Comparison of ENCODE assay signal across 1 cellular context in the genomic region with DNA sequence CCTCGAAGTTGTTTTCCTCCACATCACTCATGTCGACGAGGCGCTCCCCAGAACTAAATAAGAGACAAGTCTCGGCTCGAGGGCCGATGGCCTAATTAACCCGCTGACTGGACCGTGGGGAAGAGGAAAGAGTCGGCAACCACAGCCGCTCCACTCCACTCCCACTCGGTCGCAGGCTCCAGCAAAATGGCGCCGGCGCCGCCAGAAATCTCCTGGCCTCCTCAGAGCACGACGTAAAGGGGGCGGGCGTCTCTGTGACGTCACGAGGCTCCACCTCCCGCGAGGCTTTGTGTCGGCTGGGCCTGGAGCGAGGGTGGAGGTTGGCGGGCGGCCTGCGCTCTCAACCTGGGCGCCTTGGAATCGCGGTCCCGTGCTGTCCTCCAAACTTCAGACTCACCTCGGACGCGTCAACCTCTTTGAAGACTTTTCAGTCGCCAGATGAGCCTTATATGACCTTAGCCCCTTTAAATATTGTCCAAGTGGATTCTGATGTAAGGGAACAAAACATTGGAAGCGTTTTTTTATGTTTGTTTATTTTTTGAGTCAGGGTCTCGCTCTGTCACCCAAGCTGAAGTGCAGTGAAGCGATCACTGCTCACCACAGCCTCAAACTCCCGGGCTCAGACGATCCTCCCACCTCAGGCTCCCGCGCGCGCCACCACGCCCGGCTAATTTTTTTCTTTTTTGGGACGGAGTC.
A peak's percentile ranks its signal among the peaks of the same experiment; 100 is the strongest.
TF ChIP-seq lines count a peak whose summit lies in the region.

A gene (minus strand): TSS at position 188 of the 696 bp plus-strand sequence. CDS start 157 bp downstream, at position 31.

TF ChIP-seq in K562, 482 proteins besides CTCF, POLR2A, EP300 and RAD21 (continued from another document and continues in another):
- TF ChIP-seq, protein P1, sequence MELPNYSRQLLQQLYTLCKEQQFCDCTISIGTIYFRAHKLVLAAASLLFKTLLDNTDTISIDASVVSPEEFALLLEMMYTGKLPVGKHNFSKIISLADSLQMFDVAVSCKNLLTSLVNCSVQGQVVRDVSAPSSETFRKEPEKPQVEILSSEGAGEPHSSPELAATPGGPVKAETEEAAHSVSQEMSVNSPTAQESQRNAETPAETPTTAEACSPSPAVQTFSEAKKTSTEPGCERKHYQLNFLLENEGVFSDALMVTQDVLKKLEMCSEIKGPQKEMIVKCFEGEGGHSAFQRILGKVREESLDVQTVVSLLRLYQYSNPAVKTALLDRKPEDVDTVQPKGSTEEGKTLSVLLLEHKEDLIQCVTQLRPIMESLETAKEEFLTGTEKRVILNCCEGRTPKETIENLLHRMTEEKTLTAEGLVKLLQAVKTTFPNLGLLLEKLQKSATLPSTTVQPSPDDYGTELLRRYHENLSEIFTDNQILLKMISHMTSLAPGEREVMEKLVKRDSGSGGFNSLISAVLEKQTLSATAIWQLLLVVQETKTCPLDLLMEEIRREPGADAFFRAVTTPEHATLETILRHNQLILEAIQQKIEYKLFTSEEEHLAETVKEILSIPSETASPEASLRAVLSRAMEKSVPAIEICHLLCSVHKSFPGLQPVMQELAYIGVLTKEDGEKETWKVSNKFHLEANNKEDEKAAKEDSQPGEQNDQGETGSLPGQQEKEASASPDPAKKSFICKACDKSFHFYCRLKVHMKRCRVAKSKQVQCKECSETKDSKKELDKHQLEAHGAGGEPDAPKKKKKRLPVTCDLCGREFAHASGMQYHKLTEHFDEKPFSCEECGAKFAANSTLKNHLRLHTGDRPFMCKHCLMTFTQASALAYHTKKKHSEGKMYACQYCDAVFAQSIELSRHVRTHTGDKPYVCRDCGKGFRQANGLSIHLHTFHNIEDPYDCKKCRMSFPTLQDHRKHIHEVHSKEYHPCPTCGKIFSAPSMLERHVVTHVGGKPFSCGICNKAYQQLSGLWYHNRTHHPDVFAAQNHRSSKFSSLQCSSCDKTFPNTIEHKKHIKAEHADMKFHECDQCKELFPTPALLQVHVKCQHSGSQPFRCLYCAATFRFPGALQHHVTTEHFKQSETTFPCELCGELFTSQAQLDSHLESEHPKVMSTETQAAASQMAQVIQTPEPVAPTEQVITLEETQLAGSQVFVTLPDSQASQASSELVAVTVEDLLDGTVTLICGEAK (IDR thresholded peaks at IDR 0.05): no peak
- TF ChIP-seq, protein P1 (CRISPR knock-in tag; IDR thresholded peaks at IDR 0.05): no peak
- no peak for TF ChIP-seq ETV6 (IDR thresholded peaks at IDR 0.05; ENCODE audit: borderline replicate concordance in 1 of 2, low read depth in 2 of 2, low read length in 1 of 2)
- no peak for TF ChIP-seq ETV6 (CRISPR knock-in tag; IDR thresholded peaks at IDR 0.05; ENCODE audit: borderline replicate concordance)
- TF ChIP-seq, protein P2, sequence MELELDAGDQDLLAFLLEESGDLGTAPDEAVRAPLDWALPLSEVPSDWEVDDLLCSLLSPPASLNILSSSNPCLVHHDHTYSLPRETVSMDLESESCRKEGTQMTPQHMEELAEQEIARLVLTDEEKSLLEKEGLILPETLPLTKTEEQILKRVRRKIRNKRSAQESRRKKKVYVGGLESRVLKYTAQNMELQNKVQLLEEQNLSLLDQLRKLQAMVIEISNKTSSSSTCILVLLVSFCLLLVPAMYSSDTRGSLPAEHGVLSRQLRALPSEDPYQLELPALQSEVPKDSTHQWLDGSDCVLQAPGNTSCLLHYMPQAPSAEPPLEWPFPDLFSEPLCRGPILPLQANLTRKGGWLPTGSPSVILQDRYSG (tag; conservative IDR thresholded peaks at IDR 0.05; ENCODE audit: low read depth): no peak
- TF ChIP-seq YBX1 (IDR thresholded peaks at IDR 0.05): no peak
- no peak for TF ChIP-seq ETV1 (tag; conservative IDR thresholded peaks at IDR 0.05; ENCODE audit: low read depth)
- TF ChIP-seq, protein P3, sequence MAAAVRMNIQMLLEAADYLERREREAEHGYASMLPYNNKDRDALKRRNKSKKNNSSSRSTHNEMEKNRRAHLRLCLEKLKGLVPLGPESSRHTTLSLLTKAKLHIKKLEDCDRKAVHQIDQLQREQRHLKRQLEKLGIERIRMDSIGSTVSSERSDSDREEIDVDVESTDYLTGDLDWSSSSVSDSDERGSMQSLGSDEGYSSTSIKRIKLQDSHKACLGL (CRISPR knock-in tag; IDR thresholded peaks at IDR 0.05; ENCODE audit: borderline replicate concordance, poor library complexity, severe bottlenecking): no peak
- 0 out of 2 replicates have a peak, but pooled peaks have one; percentile 38 for TF ChIP-seq RUNX1 (IDR thresholded peaks at IDR 0.05; ENCODE audit: low read depth)
- TF ChIP-seq SOX6 (IDR thresholded peaks at IDR 0.05): peak; percentile 43; the same call in 1 of the 2 replicates
- TF ChIP-seq, protein P4, sequence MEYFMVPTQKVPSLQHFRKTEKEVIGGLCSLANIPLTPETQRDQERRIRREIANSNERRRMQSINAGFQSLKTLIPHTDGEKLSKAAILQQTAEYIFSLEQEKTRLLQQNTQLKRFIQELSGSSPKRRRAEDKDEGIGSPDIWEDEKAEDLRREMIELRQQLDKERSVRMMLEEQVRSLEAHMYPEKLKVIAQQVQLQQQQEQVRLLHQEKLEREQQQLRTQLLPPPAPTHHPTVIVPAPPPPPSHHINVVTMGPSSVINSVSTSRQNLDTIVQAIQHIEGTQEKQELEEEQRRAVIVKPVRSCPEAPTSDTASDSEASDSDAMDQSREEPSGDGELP (CRISPR knock-in tag; IDR thresholded peaks at IDR 0.05; ENCODE audit: borderline replicate concordance): peak; percentile 85; the same call in 1 of the 2 replicates
- TF ChIP-seq IRF2 (CRISPR knock-in tag; IDR thresholded peaks at IDR 0.05): no peak
- no peak for TF ChIP-seq TGIF2 (CRISPR knock-in tag; IDR thresholded peaks at IDR 0.05)
- no peak for TF ChIP-seq FOS (IDR thresholded peaks at IDR 0.05; ENCODE audit: extremely low read depth, insufficient read length)
- 0 out of 2 replicates have a peak, but pooled peaks have one; percentile 52 for TF ChIP-seq ZNF24 (IDR thresholded peaks at IDR 0.05)
- TF ChIP-seq CBFA2T2 (conservative IDR thresholded peaks at IDR 0.05): no peak
- TF ChIP-seq CCAR2 (IDR thresholded peaks at IDR 0.05; ENCODE audit: low read depth, low read length): no peak
- no peak for TF ChIP-seq SETDB1 (IDR thresholded peaks at IDR 0.05; ENCODE audit: low read length)
- peak; percentile 87 for TF ChIP-seq SP1 (CRISPR knock-in tag; IDR thresholded peaks at IDR 0.05)
- TF ChIP-seq, protein P5, sequence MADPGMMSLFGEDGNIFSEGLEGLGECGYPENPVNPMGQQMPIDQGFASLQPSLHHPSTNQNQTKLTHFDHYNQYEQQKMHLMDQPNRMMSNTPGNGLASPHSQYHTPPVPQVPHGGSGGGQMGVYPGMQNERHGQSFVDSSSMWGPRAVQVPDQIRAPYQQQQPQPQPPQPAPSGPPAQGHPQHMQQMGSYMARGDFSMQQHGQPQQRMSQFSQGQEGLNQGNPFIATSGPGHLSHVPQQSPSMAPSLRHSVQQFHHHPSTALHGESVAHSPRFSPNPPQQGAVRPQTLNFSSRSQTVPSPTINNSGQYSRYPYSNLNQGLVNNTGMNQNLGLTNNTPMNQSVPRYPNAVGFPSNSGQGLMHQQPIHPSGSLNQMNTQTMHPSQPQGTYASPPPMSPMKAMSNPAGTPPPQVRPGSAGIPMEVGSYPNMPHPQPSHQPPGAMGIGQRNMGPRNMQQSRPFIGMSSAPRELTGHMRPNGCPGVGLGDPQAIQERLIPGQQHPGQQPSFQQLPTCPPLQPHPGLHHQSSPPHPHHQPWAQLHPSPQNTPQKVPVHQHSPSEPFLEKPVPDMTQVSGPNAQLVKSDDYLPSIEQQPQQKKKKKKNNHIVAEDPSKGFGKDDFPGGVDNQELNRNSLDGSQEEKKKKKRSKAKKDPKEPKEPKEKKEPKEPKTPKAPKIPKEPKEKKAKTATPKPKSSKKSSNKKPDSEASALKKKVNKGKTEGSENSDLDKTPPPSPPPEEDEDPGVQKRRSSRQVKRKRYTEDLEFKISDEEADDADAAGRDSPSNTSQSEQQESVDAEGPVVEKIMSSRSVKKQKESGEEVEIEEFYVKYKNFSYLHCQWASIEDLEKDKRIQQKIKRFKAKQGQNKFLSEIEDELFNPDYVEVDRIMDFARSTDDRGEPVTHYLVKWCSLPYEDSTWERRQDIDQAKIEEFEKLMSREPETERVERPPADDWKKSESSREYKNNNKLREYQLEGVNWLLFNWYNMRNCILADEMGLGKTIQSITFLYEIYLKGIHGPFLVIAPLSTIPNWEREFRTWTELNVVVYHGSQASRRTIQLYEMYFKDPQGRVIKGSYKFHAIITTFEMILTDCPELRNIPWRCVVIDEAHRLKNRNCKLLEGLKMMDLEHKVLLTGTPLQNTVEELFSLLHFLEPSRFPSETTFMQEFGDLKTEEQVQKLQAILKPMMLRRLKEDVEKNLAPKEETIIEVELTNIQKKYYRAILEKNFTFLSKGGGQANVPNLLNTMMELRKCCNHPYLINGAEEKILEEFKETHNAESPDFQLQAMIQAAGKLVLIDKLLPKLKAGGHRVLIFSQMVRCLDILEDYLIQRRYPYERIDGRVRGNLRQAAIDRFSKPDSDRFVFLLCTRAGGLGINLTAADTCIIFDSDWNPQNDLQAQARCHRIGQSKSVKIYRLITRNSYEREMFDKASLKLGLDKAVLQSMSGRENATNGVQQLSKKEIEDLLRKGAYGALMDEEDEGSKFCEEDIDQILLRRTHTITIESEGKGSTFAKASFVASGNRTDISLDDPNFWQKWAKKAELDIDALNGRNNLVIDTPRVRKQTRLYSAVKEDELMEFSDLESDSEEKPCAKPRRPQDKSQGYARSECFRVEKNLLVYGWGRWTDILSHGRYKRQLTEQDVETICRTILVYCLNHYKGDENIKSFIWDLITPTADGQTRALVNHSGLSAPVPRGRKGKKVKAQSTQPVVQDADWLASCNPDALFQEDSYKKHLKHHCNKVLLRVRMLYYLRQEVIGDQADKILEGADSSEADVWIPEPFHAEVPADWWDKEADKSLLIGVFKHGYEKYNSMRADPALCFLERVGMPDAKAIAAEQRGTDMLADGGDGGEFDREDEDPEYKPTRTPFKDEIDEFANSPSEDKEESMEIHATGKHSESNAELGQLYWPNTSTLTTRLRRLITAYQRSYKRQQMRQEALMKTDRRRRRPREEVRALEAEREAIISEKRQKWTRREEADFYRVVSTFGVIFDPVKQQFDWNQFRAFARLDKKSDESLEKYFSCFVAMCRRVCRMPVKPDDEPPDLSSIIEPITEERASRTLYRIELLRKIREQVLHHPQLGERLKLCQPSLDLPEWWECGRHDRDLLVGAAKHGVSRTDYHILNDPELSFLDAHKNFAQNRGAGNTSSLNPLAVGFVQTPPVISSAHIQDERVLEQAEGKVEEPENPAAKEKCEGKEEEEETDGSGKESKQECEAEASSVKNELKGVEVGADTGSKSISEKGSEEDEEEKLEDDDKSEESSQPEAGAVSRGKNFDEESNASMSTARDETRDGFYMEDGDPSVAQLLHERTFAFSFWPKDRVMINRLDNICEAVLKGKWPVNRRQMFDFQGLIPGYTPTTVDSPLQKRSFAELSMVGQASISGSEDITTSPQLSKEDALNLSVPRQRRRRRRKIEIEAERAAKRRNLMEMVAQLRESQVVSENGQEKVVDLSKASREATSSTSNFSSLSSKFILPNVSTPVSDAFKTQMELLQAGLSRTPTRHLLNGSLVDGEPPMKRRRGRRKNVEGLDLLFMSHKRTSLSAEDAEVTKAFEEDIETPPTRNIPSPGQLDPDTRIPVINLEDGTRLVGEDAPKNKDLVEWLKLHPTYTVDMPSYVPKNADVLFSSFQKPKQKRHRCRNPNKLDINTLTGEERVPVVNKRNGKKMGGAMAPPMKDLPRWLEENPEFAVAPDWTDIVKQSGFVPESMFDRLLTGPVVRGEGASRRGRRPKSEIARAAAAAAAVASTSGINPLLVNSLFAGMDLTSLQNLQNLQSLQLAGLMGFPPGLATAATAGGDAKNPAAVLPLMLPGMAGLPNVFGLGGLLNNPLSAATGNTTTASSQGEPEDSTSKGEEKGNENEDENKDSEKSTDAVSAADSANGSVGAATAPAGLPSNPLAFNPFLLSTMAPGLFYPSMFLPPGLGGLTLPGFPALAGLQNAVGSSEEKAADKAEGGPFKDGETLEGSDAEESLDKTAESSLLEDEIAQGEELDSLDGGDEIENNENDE (IDR thresholded peaks at IDR 0.05; ENCODE audit: low read depth, low read length): no peak
- TF ChIP-seq, protein P6, sequence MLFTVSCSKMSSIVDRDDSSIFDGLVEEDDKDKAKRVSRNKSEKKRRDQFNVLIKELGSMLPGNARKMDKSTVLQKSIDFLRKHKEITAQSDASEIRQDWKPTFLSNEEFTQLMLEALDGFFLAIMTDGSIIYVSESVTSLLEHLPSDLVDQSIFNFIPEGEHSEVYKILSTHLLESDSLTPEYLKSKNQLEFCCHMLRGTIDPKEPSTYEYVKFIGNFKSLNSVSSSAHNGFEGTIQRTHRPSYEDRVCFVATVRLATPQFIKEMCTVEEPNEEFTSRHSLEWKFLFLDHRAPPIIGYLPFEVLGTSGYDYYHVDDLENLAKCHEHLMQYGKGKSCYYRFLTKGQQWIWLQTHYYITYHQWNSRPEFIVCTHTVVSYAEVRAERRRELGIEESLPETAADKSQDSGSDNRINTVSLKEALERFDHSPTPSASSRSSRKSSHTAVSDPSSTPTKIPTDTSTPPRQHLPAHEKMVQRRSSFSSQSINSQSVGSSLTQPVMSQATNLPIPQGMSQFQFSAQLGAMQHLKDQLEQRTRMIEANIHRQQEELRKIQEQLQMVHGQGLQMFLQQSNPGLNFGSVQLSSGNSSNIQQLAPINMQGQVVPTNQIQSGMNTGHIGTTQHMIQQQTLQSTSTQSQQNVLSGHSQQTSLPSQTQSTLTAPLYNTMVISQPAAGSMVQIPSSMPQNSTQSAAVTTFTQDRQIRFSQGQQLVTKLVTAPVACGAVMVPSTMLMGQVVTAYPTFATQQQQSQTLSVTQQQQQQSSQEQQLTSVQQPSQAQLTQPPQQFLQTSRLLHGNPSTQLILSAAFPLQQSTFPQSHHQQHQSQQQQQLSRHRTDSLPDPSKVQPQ (CRISPR knock-in tag; IDR thresholded peaks at IDR 0.05; ENCODE audit: borderline replicate concordance): no peak
- TF ChIP-seq MAFG (tag; conservative IDR thresholded peaks at IDR 0.05): no peak
- no peak for TF ChIP-seq HDGF (IDR thresholded peaks at IDR 0.05)
